In the genomic region with DNA sequence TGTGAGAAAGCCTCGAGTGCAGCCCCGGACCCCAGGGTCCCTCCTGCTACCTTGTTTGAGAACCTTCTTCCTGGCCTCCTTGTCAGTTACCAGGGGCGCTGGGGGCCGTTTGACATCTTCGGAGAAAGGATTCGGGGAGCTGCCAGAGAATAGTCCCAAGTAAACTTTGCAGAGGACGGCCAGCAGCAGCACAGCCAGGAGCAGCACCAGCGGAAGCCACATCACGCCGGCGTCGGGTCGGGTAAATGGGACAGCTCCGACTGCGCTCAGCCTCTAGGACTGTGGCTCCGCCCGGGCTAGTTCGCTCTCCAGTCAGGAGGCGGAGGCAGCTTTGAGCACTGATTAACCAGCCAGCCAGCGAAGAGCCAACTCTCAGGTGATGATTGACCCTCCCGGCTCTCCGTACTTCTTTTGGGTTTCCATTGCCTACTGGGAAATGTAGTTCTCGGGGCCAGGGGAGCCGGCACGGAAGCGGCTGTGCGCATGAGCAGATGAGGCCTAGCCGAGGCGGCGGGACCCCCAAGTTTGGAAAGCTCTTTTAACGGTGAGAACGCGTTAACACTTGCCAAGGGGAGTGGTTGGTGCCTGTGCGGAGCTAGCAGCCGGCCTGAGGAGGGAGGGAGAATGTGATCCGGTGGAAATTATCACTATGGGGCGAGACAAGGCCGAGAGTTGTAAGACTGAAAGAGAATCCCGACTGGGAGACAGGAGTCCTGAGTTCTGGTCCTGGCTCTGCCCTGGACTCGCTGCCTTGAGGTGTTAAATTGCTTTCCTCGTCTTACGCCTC, we compare ENCODE assay signal across 8 cellular contexts. TPM values are rescaled to one million over a fixed set of nuclear protein-coding genes. Genes with fewer than 3 reads are reported as not detected.
DNase-seq lines count a peak whose midpoint lies in the region; TF ChIP-seq lines count a peak whose summit lies in the region.

A gene (plus strand): TSS at position 484 of the 787 bp plus-strand sequence. CDS start 2,430 bp downstream, outside the sequence.
A gene (minus strand): TSS at position 243 of the 787 bp plus-strand sequence. CDS start 21 bp downstream, at position 222.

- H3K36me3 ChIP-seq in neuron (ENCODE audit: insufficient read depth, low read length) (peaks cover 15% of the 10 kb centered on the region), subcutaneous abdominal adipose tissue (ENCODE audit: control insufficient read depth in 5 of 5, insufficient read depth in 5 of 5, low read length in 5 of 5) (peaks cover 0 to 33% (median 27%) of the 10 kb centered on the region in 5 donors)

- H3K27me3 ChIP-seq in neuron (ENCODE audit: insufficient read depth, low read length) (no peaks in the 10 kb centered on the region), subcutaneous abdominal adipose tissue (ENCODE audit: control insufficient read depth in 5 of 5, insufficient read depth in 4 of 5, low read length in 5 of 5) (no peaks in the 10 kb centered on the region)

- peak within 1 kb of the TSS; percentile 96 for H3K27ac ChIP-seq in subcutaneous abdominal adipose tissue (ENCODE audit: low read depth, low read length)

- peaks cover 14% of the 10 kb centered on the region for H3K4me1 ChIP-seq in neuron (ENCODE audit: insufficient read depth, low read length)
- peaks cover 5 to 86% (median 72%) of the 10 kb centered on the region in 5 donors for H3K4me1 ChIP-seq in subcutaneous abdominal adipose tissue (ENCODE audit: control insufficient read depth in 5 of 5, insufficient read depth in 5 of 5, low read length in 5 of 5)

- in situ Hi-C loops in SK-MEL-5 (cut with HindIII; ENCODE audit: low pct_unique_long_range_greater_than_20kb, low sequenced_read_pairs) = no loop called here

- POLR2A ChIA-PET in HEK293T (lab: Yijun Ruan, JAX) = interaction anchor here (0.6 to 2.6 kb wide), 17 partner anchors 9 to 184 kb away, joined by 3 to 23 read pairs (median 5); a partner anchor contains a TSS

- H3K9me3 ChIP-seq in neuron (ENCODE audit: low read length) = no peaks in the 10 kb centered on the region
- H3K9me3 ChIP-seq in subcutaneous abdominal adipose tissue (ENCODE audit: control insufficient read depth in 5 of 5, low read length in 5 of 5) = no peaks in the 10 kb centered on the region

- H3K9ac ChIP-seq in subcutaneous abdominal adipose tissue (ENCODE audit: low read length in 5 of 5) = peak within 1 kb of the TSS; percentile 88 to 98 (median 95)

- H3K4me3 ChIP-seq in neuron (ENCODE audit: low read length) (peak within 1 kb of the TSS; percentile 78), subcutaneous abdominal adipose tissue (ENCODE audit: low read depth in 1 of 5, low read length in 5 of 5) (peak within 1 kb of the TSS; percentile 86 to 98 (median 91))

- peak within 1 kb of the TSS; percentile 95 for H2AFZ ChIP-seq in neuron (ENCODE audit: low read depth, low read length)

- CTCF ChIA-PET in HEK293T (lab: Yijun Ruan, JAX) = interaction anchor here (1.1 to 1.3 kb wide), 2 partner anchors 36 to 54 kb away, joined by 3 read pairs; no protein-coding TSS in a partner anchor

- peak; percentile 96 for DNase-seq in GF-D8 (lab: John Stamatoyannopoulos, UW)
- peak; percentile 97 for DNase-seq in HEK293T (ENCODE audit: extremely low spot score)
- peak; percentile 99 for DNase-seq in MV-4-11 (lab: John Stamatoyannopoulos, UW)
- DNase-seq in SK-MEL-5 (ENCODE audit: low read depth, low spot score) = peak; percentile 100
- peak; percentile 96 for DNase-seq in activated naive CD4-positive, alpha-beta T cell treated with Interleukin-2 at 50 U/mL for 16 hours
- DNase-seq in foreskin melanocyte = peak; percentile 98

TF ChIP-seq in HEK293T, 16 proteins besides CTCF, POLR2A, EP300 and RAD21:
- TF ChIP-seq ELF4 (IDR thresholded peaks at IDR 0.05) (peak; percentile 61), L3MBTL2 (conservative IDR thresholded peaks at IDR 0.05) (no peak), SUZ12 (IDR thresholded peaks at IDR 0.05) (no peak), HDGF (IDR thresholded peaks at IDR 0.05; ENCODE audit: borderline replicate concordance) (no peak), TARDBP (IDR thresholded peaks at IDR 0.05) (no peak), ZNF384 (IDR thresholded peaks at IDR 0.05) (no peak)
- TF ChIP-seq, protein P1, sequence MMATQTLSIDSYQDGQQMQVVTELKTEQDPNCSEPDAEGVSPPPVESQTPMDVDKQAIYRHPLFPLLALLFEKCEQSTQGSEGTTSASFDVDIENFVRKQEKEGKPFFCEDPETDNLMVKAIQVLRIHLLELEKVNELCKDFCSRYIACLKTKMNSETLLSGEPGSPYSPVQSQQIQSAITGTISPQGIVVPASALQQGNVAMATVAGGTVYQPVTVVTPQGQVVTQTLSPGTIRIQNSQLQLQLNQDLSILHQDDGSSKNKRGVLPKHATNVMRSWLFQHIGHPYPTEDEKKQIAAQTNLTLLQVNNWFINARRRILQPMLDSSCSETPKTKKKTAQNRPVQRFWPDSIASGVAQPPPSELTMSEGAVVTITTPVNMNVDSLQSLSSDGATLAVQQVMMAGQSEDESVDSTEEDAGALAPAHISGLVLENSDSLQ (IDR thresholded peaks at IDR 0.05) = peak; percentile 34; the same call in 1 of the 2 replicates

RNA-seq across cellular contexts. Expression of the first gene that starts in this region (rescaled TPM):
- 13.7 and 13.9 TPM in 2 replicates for total RNA-seq in SK-MEL-5 (2014; rRNA removed; shearing (Covaris generic))
- 12.1 and 15.6 TPM in 2 replicates for polyA plus RNA-seq in SK-MEL-5 (2015; cell fraction: cytosol; rRNA removed)
- polyA plus RNA-seq in SK-MEL-5 (2015; cell fraction: nucleus; rRNA removed) = 84.2 and 102 TPM in 2 replicates

RNA-seq across cellular contexts. Expression of the second gene that starts in this region (rescaled TPM):
- total RNA-seq in SK-MEL-5 (2014; rRNA removed; shearing (Covaris generic)) = 130 and 138 TPM in 2 replicates
- 97.5 and 128 TPM in 2 replicates for polyA plus RNA-seq in SK-MEL-5 (2015; cell fraction: cytosol; rRNA removed)
- 113 and 154 TPM in 2 replicates for polyA plus RNA-seq in SK-MEL-5 (2015; cell fraction: nucleus; rRNA removed)

Comparison
In these comparisons a context has a peak if more than half of its experiments do, and no peak if none do; other contexts are left out.
1. Peak in every context shown above with its lines: DNase-seq, H3K4me3 ChIP-seq and H3K27ac ChIP-seq.